17 cellular contexts compared by ENCODE assay signal in the genomic region with DNA sequence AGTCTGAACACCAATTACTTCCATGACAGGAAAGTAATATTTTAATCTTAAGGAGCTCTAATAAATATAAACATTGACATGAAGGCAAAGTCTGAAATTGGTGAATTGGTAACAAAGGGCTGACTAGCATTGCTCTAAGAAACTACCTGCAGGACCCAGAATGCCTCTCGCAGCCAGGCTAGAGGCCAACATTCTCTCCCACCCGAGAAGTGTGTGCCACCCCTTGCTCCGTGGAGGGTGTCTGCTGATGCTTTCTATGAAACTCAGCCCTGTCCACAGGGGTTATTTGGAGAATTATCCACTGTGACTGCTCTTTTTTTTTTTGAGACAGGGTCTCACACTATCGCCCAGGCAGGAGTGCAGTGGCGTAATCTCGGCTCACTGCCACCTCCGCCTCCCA.
A peak's percentile ranks its signal among the peaks of the same experiment; 100 is the strongest.
DNase-seq lines count a peak whose midpoint lies in the region; ATAC-seq, FAIRE-seq and TF ChIP-seq lines count a peak whose summit lies in the region.
"Had no signal": no experiment of that assay in that cellular context is flagged by ENCODE, and none has a peak within 500 bp of the region (broad histone marks: within the 10 kb centered on the region; RNA-seq: fewer than 3 reads in every experiment).

No MANE protein-coding gene starts in this region.

- no peaks in the 10 kb centered on the region for H3K9me3 ChIP-seq in mucosa of descending colon
- H3K9me3 ChIP-seq: Caco-2 had no signal

- ATAC-seq in stimulated activated naive B cell treated with anti-CD40 and anti-IgM and Interleukin-4, amounts not matched to agents 10 μg/mL and 1 μg/mL and 100 μg/mL, for 72 hours (replicated peaks), result no peak
- ATAC-seq in mucosa of descending colon, result no peak
- ATAC-seq: CD8-positive, alpha-beta T cell had no signal

- no peaks in the 10 kb centered on the region for H3K36me3 ChIP-seq in mucosa of descending colon (ENCODE audit: low read depth)

- H3K4me1 Mint-ChIP-seq in activated naive CD4-positive, alpha-beta T cell treated with anti-CD3 and anti-CD28 coated beads for 36 hours (ENCODE audit: low read depth), result peaks cover 40% of the 10 kb centered on the region
- H3K4me1 Mint-ChIP-seq in activated naive CD4-positive, alpha-beta T cell treated with anti-CD3 and anti-CD28 coated beads, Interleukin-2, amount 10 ng/mL, durations not matched to agents 7 days and 5 days, result peaks cover 23% of the 10 kb centered on the region
- H3K4me1 Mint-ChIP-seq in stimulated activated naive B cell treated with anti-CD40 and anti-IgM and Interleukin-4, amounts not matched to agents 10 μg/mL and 1 μg/mL and 100 μg/mL, for 72 hours, result peaks cover 12 to 45% of the 10 kb centered on the region in 2 donors

- H3K4me3 ChIP-seq in mucosa of descending colon, result no peak overlapping the region
- H3K4me3 ChIP-seq: GM23248 had no signal

- intact Hi-C loops in activated naive CD4-positive, alpha-beta T cell treated with anti-CD3 and anti-CD28 coated beads for 36 hours (cut with micrococcal nuclease), result no loop called here
- intact Hi-C loops in mucosa of descending colon (cut with DNase I, micrococcal nuclease), result no loop called here

- H3K4me3 Mint-ChIP-seq in activated naive CD4-positive, alpha-beta T cell treated with anti-CD3 and anti-CD28 coated beads for 36 hours, result no peak overlapping the region
- no peak overlapping the region for H3K4me3 Mint-ChIP-seq in activated naive CD4-positive, alpha-beta T cell treated with anti-CD3 and anti-CD28 coated beads, Interleukin-2, amount 10 ng/mL, durations not matched to agents 7 days and 5 days
- no peak overlapping the region for H3K4me3 Mint-ChIP-seq in stimulated activated naive B cell treated with anti-CD40 and anti-IgM and Interleukin-4, amounts not matched to agents 10 μg/mL and 1 μg/mL and 100 μg/mL, for 72 hours
- H3K4me3 Mint-ChIP-seq: CD8-positive, alpha-beta T cell had no signal

- H3K9me3 Mint-ChIP-seq in activated naive CD4-positive, alpha-beta T cell treated with anti-CD3 and anti-CD28 coated beads for 36 hours, result no peaks in the 10 kb centered on the region
- no peaks in the 10 kb centered on the region for H3K9me3 Mint-ChIP-seq in activated naive CD4-positive, alpha-beta T cell treated with anti-CD3 and anti-CD28 coated beads, Interleukin-2, amount 10 ng/mL, durations not matched to agents 7 days and 5 days
- no peaks in the 10 kb centered on the region for H3K9me3 Mint-ChIP-seq in stimulated activated naive B cell treated with anti-CD40 and anti-IgM and Interleukin-4, amounts not matched to agents 10 μg/mL and 1 μg/mL and 100 μg/mL, for 72 hours
- H3K9me3 Mint-ChIP-seq: CD8-positive, alpha-beta T cell had no signal

- no peak for FAIRE-seq in GM12891 (lab: Jason Lieb, UNC)
- FAIRE-seq: GM12892, H1 had no signal

- TF ChIP-seq CTCF in mucosa of descending colon (IDR thresholded peaks at IDR 0.05), result no peak

- no peak for TF ChIP-seq POLR2A in GM12891 (IDR thresholded peaks at IDR 0.05; ENCODE audit: low read depth, low read length)

- peak overlapping the region; percentile 13 for H3K27ac Mint-ChIP-seq in activated naive CD4-positive, alpha-beta T cell treated with anti-CD3 and anti-CD28 coated beads for 36 hours
- H3K27ac Mint-ChIP-seq in activated naive CD4-positive, alpha-beta T cell treated with anti-CD3 and anti-CD28 coated beads, Interleukin-2, amount 10 ng/mL, durations not matched to agents 7 days and 5 days, result no peak overlapping the region
- H3K27ac Mint-ChIP-seq in stimulated activated naive B cell treated with anti-CD40 and anti-IgM and Interleukin-4, amounts not matched to agents 10 μg/mL and 1 μg/mL and 100 μg/mL, for 72 hours, result peak overlapping the region; percentile 51

- peaks cover 23% of the 10 kb centered on the region for H3K36me3 Mint-ChIP-seq in activated naive CD4-positive, alpha-beta T cell treated with anti-CD3 and anti-CD28 coated beads for 36 hours (ENCODE audit: low read depth)
- peaks cover 34% of the 10 kb centered on the region for H3K36me3 Mint-ChIP-seq in activated naive CD4-positive, alpha-beta T cell treated with anti-CD3 and anti-CD28 coated beads, Interleukin-2, amount 10 ng/mL, durations not matched to agents 7 days and 5 days
- H3K36me3 Mint-ChIP-seq in stimulated activated naive B cell treated with anti-CD40 and anti-IgM and Interleukin-4, amounts not matched to agents 10 μg/mL and 1 μg/mL and 100 μg/mL, for 72 hours, result peaks cover 43 to 59% of the 10 kb centered on the region in 2 donors

- CTCF ChIA-PET in activated naive CD4-positive, alpha-beta T cell treated with anti-CD3 and anti-CD28 coated beads for 36 hours (lab: Charles Lee), result interaction anchor here (0.6 kb wide), 1 partner anchor 102 kb away, joined by 3 read pairs; no protein-coding TSS in a partner anchor
- CTCF ChIA-PET in activated naive CD4-positive, alpha-beta T cell treated with anti-CD3 and anti-CD28 coated beads, Interleukin-2, amount 10 ng/mL, durations not matched to agents 7 days and 5 days (lab: Charles Lee), result interaction anchor here (1.3 kb wide), 1 partner anchor 10 kb away, joined by 3 read pairs; no protein-coding TSS in a partner anchor

- H3K4me1 ChIP-seq in mucosa of descending colon (ENCODE audit: low read depth), result no peaks in the 10 kb centered on the region
- H3K4me1 ChIP-seq: Caco-2 had no signal

- DNase-seq in activated naive CD4-positive, alpha-beta T cell treated with anti-CD3 and anti-CD28 coated beads for 36 hours, result no peak
- no peak for DNase-seq in activated naive CD4-positive, alpha-beta T cell treated with anti-CD3 and anti-CD28 coated beads, Interleukin-2, amount 10 ng/mL, durations not matched to agents 7 days and 5 days
- DNase-seq in GM12891 (ENCODE audit: insufficient read length, low spot score) (no peak), medulla oblongata (ENCODE audit: extremely low spot score) (no peak), mucosa of descending colon (no peak)
- DNase-seq in stimulated activated naive B cell treated with anti-CD40 and anti-IgM and Interleukin-4, amounts not matched to agents 10 μg/mL and 1 μg/mL and 100 μg/mL, for 72 hours, result no peak
- DNase-seq: C1 segment of cervical spinal cord; Caco-2; CD8-positive, alpha-beta T cell; DMS153; EL; GDM1; GM23248; H7; HCEC 1CT had no signal

- H3K27me3 Mint-ChIP-seq in activated naive CD4-positive, alpha-beta T cell treated with anti-CD3 and anti-CD28 coated beads for 36 hours (ENCODE audit: low read depth), result no peaks in the 10 kb centered on the region
- H3K27me3 Mint-ChIP-seq in activated naive CD4-positive, alpha-beta T cell treated with anti-CD3 and anti-CD28 coated beads, Interleukin-2, amount 10 ng/mL, durations not matched to agents 7 days and 5 days, result no peaks in the 10 kb centered on the region
- no peaks in the 10 kb centered on the region for H3K27me3 Mint-ChIP-seq in stimulated activated naive B cell treated with anti-CD40 and anti-IgM and Interleukin-4, amounts not matched to agents 10 μg/mL and 1 μg/mL and 100 μg/mL, for 72 hours

TF ChIP-seq in GM12891, 5 proteins besides CTCF, POLR2A, EP300 and RAD21:
- TF ChIP-seq TAF1 (IDR thresholded peaks at IDR 0.05; ENCODE audit: low read depth, low read length) (no peak), SPI1 (IDR thresholded peaks at IDR 0.05; ENCODE audit: low read depth, low read length) (no peak), PAX5 (IDR thresholded peaks at IDR 0.05; ENCODE audit: insufficient read depth, low read length, severe bottlenecking) (no peak), POLR2AphosphoS5 (IDR thresholded peaks at IDR 0.05; ENCODE audit: low read depth, low read length) (peak; percentile 59; the same call in 1 of the 2 replicates), POU2F2 (IDR thresholded peaks at IDR 0.05; ENCODE audit: low read depth, low read length) (no peak)
